ENCODE assay signal across 7 cellular contexts in the genomic region with DNA sequence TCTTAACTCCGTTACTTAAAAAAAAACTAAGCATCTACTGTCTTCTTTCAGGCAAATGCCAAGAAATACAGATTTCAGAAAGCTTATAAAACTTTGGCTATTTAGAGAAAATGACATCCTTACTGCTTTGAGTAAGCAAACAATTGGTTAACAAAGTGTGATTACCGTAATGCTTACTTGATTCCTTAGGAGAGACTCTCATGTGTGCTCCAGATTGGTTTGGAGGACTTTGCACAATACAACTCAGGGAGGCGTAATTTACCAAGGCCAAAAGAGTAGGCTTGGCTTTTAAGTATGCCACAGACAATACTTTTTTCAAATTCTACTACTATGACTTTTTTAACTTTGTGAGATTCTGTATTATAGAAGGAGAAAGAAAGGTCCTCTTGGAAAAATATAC.
"Had no signal": no experiment of that assay in that cellular context is flagged by ENCODE, and none has a peak within 500 bp of the region (broad histone marks: within the 10 kb centered on the region; RNA-seq: fewer than 3 reads in every experiment).

No MANE protein-coding gene starts in this region.

- FAIRE-seq: H1, HTR-8/SVneo, K562 had no signal

- H3K4me2 ChIP-seq: GM23338 had no signal

- H2AFZ ChIP-seq: GM23338 had no signal

- DNase-seq: H9, HCEC 1CT, IMR-90 had no signal

- H3K4me3 ChIP-seq: GM23338, K562 had no signal

- H3K4me3 Mint-ChIP-seq: GM23338, H9 had no signal

- H3K4me1 Mint-ChIP-seq: GM23338, H9 had no signal

- ATAC-seq: GM23338, K562 had no signal

- H3K27ac Mint-ChIP-seq: GM23338, H9 had no signal
